ENCODE assay signal across 1 cellular context in genomic region chr20:4069741-4070140, GRCh38.
TF ChIP-seq lines count a peak whose summit lies in the region.

No MANE protein-coding gene starts in this region.

TF ChIP-seq in H1, 55 proteins besides CTCF, POLR2A, EP300 and RAD21:
- no peak for TF ChIP-seq CHD7 (IDR thresholded peaks at IDR 0.05; ENCODE audit: insufficient replicate concordance, low read length)
- TF ChIP-seq RNF2 (IDR thresholded peaks at IDR 0.05; ENCODE audit: borderline replicate concordance, low read depth, low read length, missing control alignments, poor library complexity, severe bottlenecking) = no peak
- TF ChIP-seq SAP30 (IDR thresholded peaks at IDR 0.05; ENCODE audit: insufficient read depth, insufficient replicate concordance, low read length) = no peak
- no peak for TF ChIP-seq USF2 (IDR thresholded peaks at IDR 0.05; ENCODE audit: low read length)
- no peak for TF ChIP-seq SP1 (IDR thresholded peaks at IDR 0.05; ENCODE audit: low read depth, low read length)
- no peak for TF ChIP-seq SRF (IDR thresholded peaks at IDR 0.05; ENCODE audit: low read depth, low read length)
- no peak for TF ChIP-seq TAF1 (IDR thresholded peaks at IDR 0.05; ENCODE audit: low read depth, low read length)
- TF ChIP-seq GABPA (IDR thresholded peaks at IDR 0.05; ENCODE audit: borderline replicate concordance, insufficient read depth, low read length) = no peak
- TF ChIP-seq KDM4A (IDR thresholded peaks at IDR 0.05; ENCODE audit: low read depth, low read length, severe bottlenecking) = no peak
- TF ChIP-seq TCF12 (IDR thresholded peaks at IDR 0.05; ENCODE audit: low read depth, low read length) = no peak
- no peak for TF ChIP-seq EZH2 (IDR thresholded peaks at IDR 0.05; ENCODE audit: low read depth, low read length, severe bottlenecking)
- TF ChIP-seq RFX5 (IDR thresholded peaks at IDR 0.05; ENCODE audit: borderline replicate concordance, low read depth, low read length) = no peak
- TF ChIP-seq YY1 (IDR thresholded peaks at IDR 0.05; ENCODE audit: low read depth, low read length) = no peak
- TF ChIP-seq RXRA (IDR thresholded peaks at IDR 0.05; ENCODE audit: insufficient read depth, low read depth, low read length) = no peak
- no peak for TF ChIP-seq PHF8 (conservative IDR thresholded peaks at IDR 0.05; ENCODE audit: low read depth, low read length)
